In genomic region chr3:128486692-128487537, GRCh38 we compare ENCODE assay signal across 8 cellular contexts. TPM values are rescaled to one million over a fixed set of nuclear protein-coding genes. Genes with fewer than 3 reads are reported as not detected.
A peak's percentile ranks its signal among the peaks of the same experiment; 100 is the strongest.
DNase-seq lines count a peak whose midpoint lies in the region; ATAC-seq and TF ChIP-seq lines count a peak whose summit lies in the region.

No MANE protein-coding gene starts in this region.

- no peaks in the 10 kb centered on the region for H3K9me3 ChIP-seq in SK-N-MC (ENCODE audit: low read depth, low read length)

- intact Hi-C loops in natural killer cell (cut with micrococcal nuclease), result no loop called here

- H3K36me3 Mint-ChIP-seq in endothelial cell (ENCODE audit: low read depth, unreplicated experiment), result peaks cover 17% of the 10 kb centered on the region
- no peaks in the 10 kb centered on the region for H3K36me3 Mint-ChIP-seq in natural killer cell

- H3K27ac ChIP-seq in SK-N-MC, result no peak overlapping the region

- no peak overlapping the region for H3K27ac Mint-ChIP-seq in endothelial cell (ENCODE audit: unreplicated experiment)
- H3K27ac Mint-ChIP-seq in natural killer cell, result no peak overlapping the region

- H3K9me3 Mint-ChIP-seq in endothelial cell (ENCODE audit: unreplicated experiment) (no peaks in the 10 kb centered on the region), natural killer cell (no peaks in the 10 kb centered on the region)

- H3K4me1 Mint-ChIP-seq in endothelial cell (ENCODE audit: unreplicated experiment), result peaks cover 45% of the 10 kb centered on the region
- peaks cover 17 to 43% of the 10 kb centered on the region in 2 donors for H3K4me1 Mint-ChIP-seq in natural killer cell

- H3K36me3 ChIP-seq in SK-N-MC (ENCODE audit: insufficient read depth, low read length), result no peaks in the 10 kb centered on the region; the same call in 1 of the 2 replicates

- peak overlapping the region; percentile 71 for H3K9ac ChIP-seq in SK-N-MC (ENCODE audit: insufficient read length)

- DNase-seq in NCI-H2171 treated with DMSO at 0.1 percent for 48 hours (lab: John Stamatoyannopoulos, UW) (peak; percentile 38), NCI-H2171 (lab: John Stamatoyannopoulos, UW) (no peak), SK-N-MC (ENCODE audit: low read depth, low spot score) (no peak), endothelial cell (ENCODE audit: low spot score) (peak; percentile 52), natural killer cell (no peak), T-helper 9 cell (no peak), GM20000 (ENCODE audit: low spot score) (no peak)
- no peak for DNase-seq in stimulated activated CD4-positive, alpha-beta T cell treated with anti-CD3 and anti-CD28 coated beads, Interleukin-1b, Interleukin-23, amount 100 ng/mL, for 48 hours

- ATAC-seq in natural killer cell, result peak in 1 of 3 donors; percentile 16

- TF ChIP-seq CTCF in endothelial cell (IDR thresholded peaks at IDR 0.05; ENCODE audit: unreplicated experiment) (no peak), natural killer cell (IDR thresholded peaks at IDR 0.05) (no peak), GM20000 (IDR thresholded peaks at IDR 0.05; ENCODE audit: extremely low read depth, missing control alignments) (no peak)

- H3K4me3 Mint-ChIP-seq in endothelial cell (ENCODE audit: unreplicated experiment), result peak overlapping the region; percentile 98
- H3K4me3 Mint-ChIP-seq in natural killer cell, result peak overlapping the region; percentile 70

- H3K4me3 ChIP-seq in SK-N-MC, result peak overlapping the region; percentile 91

- H3K27me3 Mint-ChIP-seq in endothelial cell (ENCODE audit: unreplicated experiment) (peaks cover 14% of the 10 kb centered on the region), natural killer cell (ENCODE audit: low read depth in 2 of 2) (peaks cover 53 to 78% of the 10 kb centered on the region in 2 donors)

RNA-seq across cellular contexts. Expression of gene GATA2, which starts 6.1 kb away (rescaled TPM):
- total RNA-seq in endothelial cell (ENCODE audit: unreplicated experiment), result 37.9 TPM
- total RNA-seq in natural killer cell, result 100 to 1,000 TPM in 1 of 3 donors, 1 to 10 TPM in 1, under 1 TPM in 1; 0.92 to 225 (median 8.4) TPM

RNA-seq across cellular contexts. Expression of gene DNAJB8, which starts 20.2 kb away (rescaled TPM):
- not detected for total RNA-seq in endothelial cell (ENCODE audit: unreplicated experiment)
- total RNA-seq in natural killer cell, result not detected

Comparison
In these comparisons a context has a peak if more than half of its experiments do, and no peak if none do; other contexts are left out.
1. DNase-seq: peak in NCI-H2171 treated with DMSO at 0.1 percent for 48 hours (single experiment) and endothelial cell (single experiment); none in NCI-H2171 (single experiment), SK-N-MC (single experiment), natural killer cell (single experiment), T-helper 9 cell (single experiment), GM20000 (single experiment) and stimulated activated CD4-positive, alpha-beta T cell treated with anti-CD3 and anti-CD28 coated beads, Interleukin-1b, Interleukin-23, amount 100 ng/mL, for 48 hours (single experiment).